22 cellular contexts compared by ENCODE assay signal in the genomic region with DNA sequence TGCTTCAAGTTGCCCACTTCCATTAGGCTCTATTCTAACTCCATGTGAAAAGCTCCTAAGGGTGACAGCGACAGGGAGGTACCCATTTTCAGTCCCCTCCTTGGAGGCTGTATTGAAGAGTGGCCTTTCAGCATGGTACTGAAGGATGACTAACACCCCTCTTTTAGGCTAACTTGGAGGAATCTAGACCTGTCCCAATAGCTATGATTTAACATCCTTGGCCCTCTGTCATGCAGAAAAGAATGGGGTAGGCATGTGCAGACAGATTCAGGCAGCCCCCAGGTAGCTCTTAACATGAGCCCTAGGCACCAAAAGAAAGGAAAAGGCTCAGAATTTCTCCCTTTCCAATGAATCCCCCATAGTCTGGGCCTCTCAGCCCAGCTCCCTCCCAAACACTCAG.
"Had no signal": no experiment of that assay in that cellular context is flagged by ENCODE, and none has a peak within 500 bp of the region (broad histone marks: within the 10 kb centered on the region; RNA-seq: fewer than 3 reads in every experiment).

No MANE protein-coding gene starts in this region.

- FAIRE-seq: RCC 7860 had no signal

- ATAC-seq: activated CD8-positive, alpha-beta memory T cell treated with anti-CD3 and anti-CD28 coated beads, Interleukin-2, amount 10 ng/mL, durations not matched to agents 7 days and 5 days; WTC11 had no signal

- DNase-seq: activated CD4-positive, alpha-beta T cell treated with anti-CD3 and anti-CD28 coated beads for 48 hours; activated CD4-positive, alpha-beta T cell treated with anti-CD3 and anti-CD28 coated beads, Interleukin-2, amount 50 U/mL, for 48 hours; activated CD4-positive, CD25-positive, alpha-beta regulatory T cell treated with anti-CD3 and anti-CD28 coated beads, Interleukin-2, amount 50 U/mL, for 72 hours; activated CD8-positive, alpha-beta memory T cell treated with anti-CD3 and anti-CD28 coated beads, Interleukin-2, amount 10 ng/mL, durations not matched to agents 7 days and 5 days; activated effector memory CD4-positive, alpha-beta T cell treated with Interleukin-2 at 50 U/mL for 16 hours; activated naive CD4-positive, alpha-beta T cell; activated T-cell treated with anti-CD3 and anti-CD28 coated beads, Interleukin-2, amount 50 U/mL, for 24 hours; aorta; Kasumi-1; KBM-7; NCI-H1048; NCI-H146; NCI-H187 treated with DMSO at 0.1 percent for 48 hours; NCI-H2081 treated with DMSO at 0.1 percent for 48 hours; NCI-H2171 treated with DMSO at 0.1 percent for 48 hours; NCI-H226; NCI-H526 treated with DMSO at 0.1 percent for 48 hours; NK-92 treated with Interleukin-12 subunit alpha and Interleukin-12 subunit beta, amount 100 ng/mL, for 24 hours; OCI-M1; SHP77 treated with DMSO at 0.1 percent for 48 hours had no signal
